Comparison of ENCODE assay signal across 8 cellular contexts in the genomic region with DNA sequence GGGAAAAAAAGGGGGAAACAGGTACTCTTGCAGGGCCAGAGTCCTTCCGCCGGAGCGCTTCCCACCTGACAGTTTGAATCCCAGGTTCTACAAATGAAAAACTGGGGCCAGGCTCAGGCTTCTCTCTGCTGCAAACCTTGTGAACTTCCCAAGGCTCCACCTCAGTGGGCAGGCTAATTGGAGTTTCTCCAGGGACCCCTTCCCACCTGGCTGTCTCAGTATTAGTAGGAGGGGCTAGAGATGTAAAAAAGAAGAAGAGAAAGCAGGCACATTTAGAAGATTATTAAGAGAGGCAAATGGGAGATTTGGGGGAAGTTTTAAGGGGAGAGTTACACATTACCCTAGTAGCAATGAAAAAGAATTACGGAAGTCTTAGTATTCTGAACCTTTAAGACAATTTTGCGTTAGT. TPM values are rescaled to one million over a fixed set of nuclear protein-coding genes. Genes with fewer than 3 reads are reported as not detected.
DNase-seq lines count a peak whose midpoint lies in the region; ATAC-seq and TF ChIP-seq lines count a peak whose summit lies in the region.

No MANE protein-coding gene starts in this region.

- H3K36me3 ChIP-seq in iPS-18a (ENCODE audit: control insufficient read depth, low read depth, low read length) = no peaks in the 10 kb centered on the region

- no peak overlapping the region for H3K27ac ChIP-seq in iPS-18a (ENCODE audit: low read length)

- H3K9ac ChIP-seq in iPS-18a (ENCODE audit: low read length) = peak overlapping the region; percentile 84

- H3K27ac Mint-ChIP-seq in CD14-positive monocyte = peak overlapping the region; percentile 94 to 98 (median 97)

- intact Hi-C loops in CD14-positive monocyte (cut with micrococcal nuclease) = no loop called here

- TF ChIP-seq CTCF in CD14-positive monocyte (IDR thresholded peaks at IDR 0.05) = no peak

- peaks cover 12 to 22% of the 10 kb centered on the region in 2 donors for H3K36me3 Mint-ChIP-seq in CD14-positive monocyte

- H3K4me3 ChIP-seq in iPS-18a (ENCODE audit: low read length) = peak overlapping the region; percentile 92

- DNase-seq in CD14-positive monocyte (ENCODE audit: low spot score) (no peak), HS-5 (ENCODE audit: low read depth) (peak; percentile 3), cerebellar cortex (ENCODE audit: low spot score) (no peak)
- peak; percentile 55 to 60 for DNase-seq in activated T-cell treated with anti-CD3 and anti-CD28 coated beads, Interleukin-2, amount 50 U/mL, for 48 hours
- DNase-seq in stimulated activated CD4-positive, alpha-beta T cell treated with anti-CD3 and anti-CD28 coated beads, Interleukin-4, amount 100 ng/mL, for 24 hours = peak; percentile 45

- no peaks in the 10 kb centered on the region for H3K9me3 ChIP-seq in iPS-18a (ENCODE audit: control insufficient read depth, low read depth, low read length)

- ATAC-seq in HG02885 (IDR thresholded peaks at IDR 0.05; ENCODE audit: poor library complexity, unreplicated experiment) (no peak), HG03280 (IDR thresholded peaks at IDR 0.05; ENCODE audit: unreplicated experiment) (no peak)

- peak overlapping the region; percentile 88 to 89 for H3K4me3 Mint-ChIP-seq in CD14-positive monocyte

- peaks cover 45% of the 10 kb centered on the region for H3K4me1 Mint-ChIP-seq in CD14-positive monocyte

- H3K9me3 Mint-ChIP-seq in CD14-positive monocyte = peaks cover 2 to 8% (median 5%) of the 10 kb centered on the region in 7 donors

- no peaks in the 10 kb centered on the region for H3K27me3 Mint-ChIP-seq in CD14-positive monocyte (ENCODE audit: low read depth in 3 of 3)

- H3K27me3 ChIP-seq in iPS-18a (ENCODE audit: control insufficient read depth, insufficient read depth, low read length) = no peaks in the 10 kb centered on the region

- H3K4me1 ChIP-seq in iPS-18a (ENCODE audit: control insufficient read depth, low read depth, low read length) = peaks cover 34% of the 10 kb centered on the region

RNA-seq across cellular contexts. Expression of gene CLEC2D, which starts 20.0 kb away (rescaled TPM):
- polyA plus RNA-seq in CD14-positive monocyte = 1 to 10 TPM; 2.5 to 3.9 TPM

RNA-seq across cellular contexts. Expression of gene KLRB1, which starts 41.8 kb away (rescaled TPM):
- under 1 TPM; 0.28 to 0.29 TPM for polyA plus RNA-seq in CD14-positive monocyte

Comparison
In these comparisons a context has a peak if more than half of its experiments do, and no peak if none do; other contexts are left out.
1. DNase-seq: peak in HS-5 (single experiment), activated T-cell treated with anti-CD3 and anti-CD28 coated beads, Interleukin-2, amount 50 U/mL, for 48 hours (2 of 2) and stimulated activated CD4-positive, alpha-beta T cell treated with anti-CD3 and anti-CD28 coated beads, Interleukin-4, amount 100 ng/mL, for 24 hours (single experiment); none in CD14-positive monocyte (single experiment) and cerebellar cortex (single experiment).